1 cellular context compared by ENCODE assay signal in the genomic region with DNA sequence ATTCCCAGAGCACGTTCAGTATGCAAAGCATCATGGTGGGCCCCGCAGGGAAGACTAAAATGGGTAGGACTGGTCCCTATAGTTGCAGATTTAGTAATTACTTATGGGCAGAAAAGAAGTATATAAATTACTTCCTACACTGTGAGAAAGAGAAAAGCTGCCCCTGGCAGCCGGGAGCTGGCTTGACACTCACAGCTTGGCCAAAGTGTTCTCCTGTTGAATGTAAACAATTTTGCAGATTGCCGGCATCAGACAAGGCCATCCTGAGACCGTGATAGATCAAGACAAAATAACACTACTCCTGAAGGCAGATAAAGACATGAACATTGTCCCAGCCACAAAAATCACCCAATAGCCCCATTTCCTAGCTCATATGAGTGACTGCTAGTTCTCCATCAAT.
TF ChIP-seq lines count a peak whose summit lies in the region.

No MANE protein-coding gene starts in this region.

TF ChIP-seq in HepG2, 621 proteins besides CTCF, POLR2A, EP300 and RAD21 (continued from another document):
- TF ChIP-seq, protein P1, sequence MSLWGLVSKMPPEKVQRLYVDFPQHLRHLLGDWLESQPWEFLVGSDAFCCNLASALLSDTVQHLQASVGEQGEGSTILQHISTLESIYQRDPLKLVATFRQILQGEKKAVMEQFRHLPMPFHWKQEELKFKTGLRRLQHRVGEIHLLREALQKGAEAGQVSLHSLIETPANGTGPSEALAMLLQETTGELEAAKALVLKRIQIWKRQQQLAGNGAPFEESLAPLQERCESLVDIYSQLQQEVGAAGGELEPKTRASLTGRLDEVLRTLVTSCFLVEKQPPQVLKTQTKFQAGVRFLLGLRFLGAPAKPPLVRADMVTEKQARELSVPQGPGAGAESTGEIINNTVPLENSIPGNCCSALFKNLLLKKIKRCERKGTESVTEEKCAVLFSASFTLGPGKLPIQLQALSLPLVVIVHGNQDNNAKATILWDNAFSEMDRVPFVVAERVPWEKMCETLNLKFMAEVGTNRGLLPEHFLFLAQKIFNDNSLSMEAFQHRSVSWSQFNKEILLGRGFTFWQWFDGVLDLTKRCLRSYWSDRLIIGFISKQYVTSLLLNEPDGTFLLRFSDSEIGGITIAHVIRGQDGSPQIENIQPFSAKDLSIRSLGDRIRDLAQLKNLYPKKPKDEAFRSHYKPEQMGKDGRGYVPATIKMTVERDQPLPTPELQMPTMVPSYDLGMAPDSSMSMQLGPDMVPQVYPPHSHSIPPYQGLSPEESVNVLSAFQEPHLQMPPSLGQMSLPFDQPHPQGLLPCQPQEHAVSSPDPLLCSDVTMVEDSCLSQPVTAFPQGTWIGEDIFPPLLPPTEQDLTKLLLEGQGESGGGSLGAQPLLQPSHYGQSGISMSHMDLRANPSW (CRISPR knock-in tag; IDR thresholded peaks at IDR 0.05; ENCODE audit: borderline replicate concordance), result no peak
- TF ChIP-seq GPN1 (CRISPR knock-in tag; IDR thresholded peaks at IDR 0.05; ENCODE audit: borderline replicate concordance), result no peak
